Comparison of ENCODE assay signal across 3 cellular contexts in genomic region chr4:100479971-100480370, GRCh38.
TF ChIP-seq lines count a peak whose summit lies in the region.

No MANE protein-coding gene starts in this region.

TF ChIP-seq in A549, 52 proteins besides CTCF, POLR2A, EP300 and RAD21:
- no peak for TF ChIP-seq ZSCAN20 (CRISPR knock-in tag; IDR thresholded peaks at IDR 0.05)
- no peak for TF ChIP-seq MAZ (IDR thresholded peaks at IDR 0.05; ENCODE audit: borderline replicate concordance, low read depth, low read length)
- TF ChIP-seq REST (IDR thresholded peaks at IDR 0.05): no peak
- peak; percentile 73 for TF ChIP-seq MAFK (IDR thresholded peaks at IDR 0.05; ENCODE audit: partially characterized antibody)
- TF ChIP-seq ZC3H11A (IDR thresholded peaks at IDR 0.05): no peak

TF ChIP-seq in IMR-90, 13 proteins besides CTCF, POLR2A, EP300 and RAD21:
- TF ChIP-seq SMC3 (IDR thresholded peaks at IDR 0.05; ENCODE audit: low read depth, low read length) (no peak), NFE2L2 (IDR thresholded peaks at IDR 0.05; ENCODE audit: low read depth, low read length) (no peak), MAFK (IDR thresholded peaks at IDR 0.05; ENCODE audit: low read depth, low read length) (peak; percentile 92), MAZ (IDR thresholded peaks at IDR 0.05; ENCODE audit: borderline replicate concordance, low read depth, low read length) (no peak), BHLHE40 (IDR thresholded peaks at IDR 0.05; ENCODE audit: low read depth, low read length) (no peak), USF2 (IDR thresholded peaks at IDR 0.05; ENCODE audit: low read depth, low read length) (no peak)

TF ChIP-seq in H1, 55 proteins besides CTCF, POLR2A, EP300 and RAD21:
- 0 out of 2 replicates have a peak, but pooled peaks have one; percentile 50 for TF ChIP-seq MAFK (IDR thresholded peaks at IDR 0.05; ENCODE audit: low read depth, low read length)
- TF ChIP-seq JUND (IDR thresholded peaks at IDR 0.05; ENCODE audit: low read length): no peak
